ENCODE assay signal across 7 cellular contexts in the genomic region with DNA sequence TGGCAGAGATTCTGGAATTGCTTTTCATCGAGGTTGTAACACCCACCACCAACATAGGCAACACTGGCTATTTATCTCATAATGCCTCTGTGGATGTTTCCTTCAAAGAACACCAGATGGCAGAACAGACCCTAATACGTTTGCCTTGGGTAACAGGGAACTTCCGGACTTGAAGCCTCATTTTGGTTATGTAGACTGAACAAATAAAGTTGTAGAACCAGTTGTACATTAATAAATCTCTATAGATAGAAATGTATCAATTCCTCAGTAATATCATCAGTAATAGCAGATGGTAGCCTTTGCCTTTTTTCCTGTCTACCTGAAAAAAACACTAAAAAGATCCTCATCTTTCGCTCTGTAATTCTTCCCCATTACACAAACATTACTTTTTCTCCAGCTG. TPM values are rescaled to one million over a fixed set of nuclear protein-coding genes. Genes with fewer than 3 reads are reported as not detected.
DNase-seq lines count a peak whose midpoint lies in the region; ATAC-seq and TF ChIP-seq lines count a peak whose summit lies in the region.

No MANE protein-coding gene starts in this region.

- H3K36me3 Mint-ChIP-seq in activated T-helper 17 cell treated with anti-CD3 and anti-CD28 coated beads, Interleukin-2, amount 50 U/mL, for 72 hours (ENCODE audit: low read depth): no peaks in the 10 kb centered on the region

- ATAC-seq in HG03196 (IDR thresholded peaks at IDR 0.05; ENCODE audit: unreplicated experiment) (peak; percentile 77), gastroesophageal sphincter (peak; percentile 53), HG02642 (IDR thresholded peaks at IDR 0.05; ENCODE audit: poor library complexity, unreplicated experiment) (no peak)
- peak; percentile 90 for ATAC-seq in activated T-helper 17 cell treated with anti-CD3 and anti-CD28 coated beads, Interleukin-2, amount 50 U/mL, for 72 hours (replicated peaks)

- peak; percentile 44 to 82 (median 74) for TF ChIP-seq CTCF in gastroesophageal sphincter (IDR thresholded peaks at IDR 0.05)

- no peaks in the 10 kb centered on the region for H3K9me3 Mint-ChIP-seq in activated T-helper 17 cell treated with anti-CD3 and anti-CD28 coated beads, Interleukin-2, amount 50 U/mL, for 72 hours

- DNase-seq in Daoy (ENCODE audit: low read depth) (peak; percentile 78), NCI-H748 treated with DMSO at 0.1 percent for 48 hours (lab: John Stamatoyannopoulos, UW) (peak; percentile 44), trophoblast cell (peak; percentile 19 to 79)

- H2AFZ ChIP-seq in trophoblast cell (ENCODE audit: insufficient read depth, low read length, poor library complexity): no peak overlapping the region

- no peak overlapping the region for H2BK12ac ChIP-seq in trophoblast cell (ENCODE audit: low read length)

- no peak overlapping the region for H2BK5ac ChIP-seq in trophoblast cell (ENCODE audit: low read depth, low read length, poor library complexity)

- no peaks in the 10 kb centered on the region for H3K79me2 ChIP-seq in trophoblast cell (ENCODE audit: control insufficient read depth, insufficient read depth, low read length, poor library complexity)

- TF ChIP-seq POLR2A in gastroesophageal sphincter (IDR thresholded peaks at IDR 0.05): no peak

- TF ChIP-seq EP300 in gastroesophageal sphincter (IDR thresholded peaks at IDR 0.05): no peak

- no peak overlapping the region for H4K12ac ChIP-seq in trophoblast cell (ENCODE audit: low read depth, low read length)

- no peak overlapping the region for H4K8ac ChIP-seq in trophoblast cell (ENCODE audit: low read depth, low read length)

- H4K91ac ChIP-seq in trophoblast cell (ENCODE audit: low read depth, low read length): no peak overlapping the region

- H3K27me3 ChIP-seq in gastroesophageal sphincter (no peaks in the 10 kb centered on the region), trophoblast cell (ENCODE audit: insufficient read depth, low read length) (no peaks in the 10 kb centered on the region)

- H3K18ac ChIP-seq in trophoblast cell (ENCODE audit: low read length): no peak overlapping the region

- no peak overlapping the region for H3K14ac ChIP-seq in trophoblast cell (ENCODE audit: low read length)

- H3K23ac ChIP-seq in trophoblast cell (ENCODE audit: low read length): no peak overlapping the region

- H3K27me3 Mint-ChIP-seq in activated T-helper 17 cell treated with anti-CD3 and anti-CD28 coated beads, Interleukin-2, amount 50 U/mL, for 72 hours: no peaks in the 10 kb centered on the region

- no peaks in the 10 kb centered on the region for H3K79me1 ChIP-seq in trophoblast cell (ENCODE audit: low read length)

- H3K4me1 ChIP-seq in gastroesophageal sphincter (no peaks in the 10 kb centered on the region), trophoblast cell (ENCODE audit: control insufficient read depth in 1 of 2, insufficient read depth in 2 of 2, low read length in 2 of 2) (no peaks in the 10 kb centered on the region)

- WGBS in gastroesophageal sphincter (ENCODE audit: low coverage in 1 of 2), 2 donors: 22 to 29% methylated on average over 4 of the region's 4 CpGs
- WGBS in trophoblast cell (ENCODE audit: extremely low coverage, insufficient coverage, insufficient read length): 100% methylated on average over 1 of the region's 4 CpGs

- no peak overlapping the region for H3K9ac ChIP-seq in trophoblast cell (ENCODE audit: low read length)

- peak overlapping the region; percentile 66 for H3K4me3 Mint-ChIP-seq in activated T-helper 17 cell treated with anti-CD3 and anti-CD28 coated beads, Interleukin-2, amount 50 U/mL, for 72 hours

- H3K4me3 ChIP-seq in gastroesophageal sphincter (no peak overlapping the region), trophoblast cell (ENCODE audit: low read depth, low read length) (no peak overlapping the region)

- H3K27ac Mint-ChIP-seq in activated T-helper 17 cell treated with anti-CD3 and anti-CD28 coated beads, Interleukin-2, amount 50 U/mL, for 72 hours: peak overlapping the region; percentile 82

- H3K4ac ChIP-seq in trophoblast cell (ENCODE audit: low read depth, low read length): no peak overlapping the region

- no peak overlapping the region for H2BK120ac ChIP-seq in trophoblast cell (ENCODE audit: insufficient read depth, low read length, poor library complexity)

- H3K4me2 ChIP-seq in trophoblast cell (ENCODE audit: low read length): no peak overlapping the region

- no peaks in the 10 kb centered on the region for H3K36me3 ChIP-seq in gastroesophageal sphincter
- no peaks in the 10 kb centered on the region for H3K36me3 ChIP-seq in trophoblast cell (ENCODE audit: control insufficient read depth in 1 of 2, insufficient read depth in 2 of 2, low read length in 2 of 2)

- H3K27ac ChIP-seq in gastroesophageal sphincter (no peak overlapping the region), trophoblast cell (ENCODE audit: low read depth, low read length) (no peak overlapping the region)

- H2AK5ac ChIP-seq in trophoblast cell (ENCODE audit: low read length): no peak overlapping the region

- H3K9me3 ChIP-seq in gastroesophageal sphincter (no peaks in the 10 kb centered on the region), trophoblast cell (ENCODE audit: insufficient read depth, low read depth, low read length) (no peaks in the 10 kb centered on the region)

- H3K4me1 Mint-ChIP-seq in activated T-helper 17 cell treated with anti-CD3 and anti-CD28 coated beads, Interleukin-2, amount 50 U/mL, for 72 hours: peaks cover 10% of the 10 kb centered on the region

RNA-seq across cellular contexts. Expression of gene APOH, which starts 25.9 kb away (rescaled TPM):
- not detected in 2 replicates for total RNA-seq in Daoy (2014; rRNA removed; shearing (Covaris generic))
- not detected for total RNA-seq in activated T-helper 17 cell treated with anti-CD3 and anti-CD28 coated beads, Interleukin-2, amount 50 U/mL, for 72 hours
- total RNA-seq in gastroesophageal sphincter: not detected
- polyA plus RNA-seq in trophoblast cell (2013): not detected in 2 replicates

RNA-seq across cellular contexts. Expression of gene PRKCA, which starts 47.3 kb away (rescaled TPM):
- total RNA-seq in Daoy (2014; rRNA removed; shearing (Covaris generic)): 17.6 and 21.8 TPM in 2 replicates
- total RNA-seq in activated T-helper 17 cell treated with anti-CD3 and anti-CD28 coated beads, Interleukin-2, amount 50 U/mL, for 72 hours: 10 to 100 TPM; 58.2 to 86.0 TPM
- 10 to 100 TPM; 26.0 to 89.0 (median 32.8) TPM for total RNA-seq in gastroesophageal sphincter
- 1.2 and 1.3 TPM in 2 replicates for polyA plus RNA-seq in trophoblast cell (2013)
